22 cellular contexts compared by ENCODE assay signal in genomic region chr22:42758929-42759629, GRCh38. TPM values are rescaled to one million over a fixed set of nuclear protein-coding genes. Genes with fewer than 3 reads are reported as not detected.
DNase-seq lines count a peak whose midpoint lies in the region; ATAC-seq and TF ChIP-seq lines count a peak whose summit lies in the region.
"Had no signal": no experiment of that assay in that cellular context is flagged by ENCODE, and none has a peak within 500 bp of the region (broad histone marks: within the 10 kb centered on the region; RNA-seq: fewer than 3 reads in every experiment).

No MANE protein-coding gene starts in this region.

- H3K4me3 ChIP-seq in epithelial cell of esophagus (ENCODE audit: low read length), result no peak overlapping the region
- H3K4me3 ChIP-seq in transverse colon, result no peak overlapping the region
- H3K4me3 ChIP-seq: prostate gland, SJCRH30, smooth muscle cell had no signal

- CTCF ChIA-PET in RWPE1 (lab: Yijun Ruan, JAX), result no interaction called here

- H3K36me3 ChIP-seq in transverse colon, result no peaks in the 10 kb centered on the region
- H3K36me3 ChIP-seq: prostate gland, SJCRH30 had no signal

- no peaks in the 10 kb centered on the region for H3K4me1 ChIP-seq in transverse colon
- H3K4me1 ChIP-seq: prostate gland had no signal

- DNase-seq in EH (ENCODE audit: low read depth), result peak; percentile 29
- no peak for DNase-seq in RWPE1 (ENCODE audit: low spot score)
- DNase-seq in epithelial cell of esophagus (ENCODE audit: low read depth), result peak; percentile 67
- DNase-seq in sciatic nerve (ENCODE audit: low spot score), result no peak
- no peak for DNase-seq in transverse colon
- no peak for DNase-seq in NOMO-1 treated with DMSO at 0.1 percent for 48 hours (lab: John Stamatoyannopoulos, UW; ENCODE audit: unreplicated experiment)
- no peak for DNase-seq in NCI-H2227 treated with DMSO at 0.1 percent for 48 hours (lab: John Stamatoyannopoulos, UW)
- DNase-seq: activated CD8-positive, alpha-beta T cell treated with anti-CD3 and anti-CD28 coated beads, Interleukin-2, amount 10 ng/mL, durations not matched to agents 7 days and 5 days; activated naive CD4-positive, alpha-beta T cell treated with anti-CD3 and anti-CD28 coated beads for 36 hours; activated T-cell treated with anti-CD3 and anti-CD28 coated beads, Interleukin-2, amount 50 U/mL, for 24 hours; CD8-positive, alpha-beta memory T cell; DMS79; left cardiac atrium; NCI-H1417 treated with DMSO at 0.1 percent for 48 hours; NCI-H69; SJCRH30; stimulated activated CD4-positive, alpha-beta T cell treated with anti-CD3 and anti-CD28 coated beads, Interleukin-4, amount 100 ng/mL, for 4 hours had no signal

- H3K9me3 ChIP-seq in transverse colon, result no peaks in the 10 kb centered on the region
- H3K9me3 ChIP-seq: prostate gland, SJCRH30 had no signal

- intact Hi-C loops in sciatic nerve (cut with DNase I) (no loop called here), transverse colon (cut with DNase I; ENCODE audit: low total_unique reads) (no loop called here)

- H3K27me3 ChIP-seq in transverse colon, result no peaks in the 10 kb centered on the region

- TF ChIP-seq CTCF in RWPE1 (conservative IDR thresholded peaks at IDR 0.05; ENCODE audit: low read depth) (no peak), epithelial cell of esophagus (IDR thresholded peaks at IDR 0.05; ENCODE audit: insufficient read depth, low read depth, low read length, missing control alignments) (no peak), transverse colon (IDR thresholded peaks at IDR 0.05) (no peak)

- TF ChIP-seq POLR2A in transverse colon (IDR thresholded peaks at IDR 0.05), result no peak

- POLR2A ChIA-PET in RWPE1 (lab: Yijun Ruan, JAX; ENCODE audit: low non-redundant PET), result no interaction called here

- ATAC-seq in sciatic nerve (peak; percentile 40), GM21723 (IDR thresholded peaks at IDR 0.05; ENCODE audit: unreplicated experiment) (no peak)
- ATAC-seq: activated CD8-positive, alpha-beta T cell treated with anti-CD3 and anti-CD28 coated beads, Interleukin-2, amount 10 ng/mL, durations not matched to agents 7 days and 5 days; left cardiac atrium; natural killer cell treated with Interleukin-12 subunit alpha and Interleukin-12 subunit beta and Interleukin-15 and Interleukin-18, amount 100 ng/mL, for 72 hours had no signal

- 89 to 91% methylated on average over 3 to 23 of the region's 23 CpGs for WGBS in transverse colon (ENCODE audit: low coverage in 1 of 2), 2 donors

- H3K27ac ChIP-seq in RWPE1 (peak overlapping the region; percentile 49), transverse colon (no peak overlapping the region)
- H3K27ac ChIP-seq: prostate gland, SJCRH30 had no signal

- TF ChIP-seq EP300 in transverse colon (IDR thresholded peaks at IDR 0.05; ENCODE audit: low read depth), result no peak

- in situ Hi-C loops in transverse colon (cut with MboI; ENCODE audit: low pct_ligation_motif_present in 1 of 4, low pct_unique_long_range_greater_than_20kb in 1 of 4, low sequenced_read_pairs in 3 of 4), result no loop called here

RNA-seq across cellular contexts. Expression of gene A4GALT, which starts 38.4 kb away (rescaled TPM):
- total RNA-seq in sciatic nerve (106 TPM), transverse colon (10 to 100 TPM in 2 of 4 donors, 1 to 10 TPM in 2; 6.3 to 31.4 (median 12.7) TPM)
- total RNA-seq: activated naive CD4-positive, alpha-beta T cell treated with anti-CD3 and anti-CD28 coated beads for 36 hours; CD8-positive, alpha-beta memory T cell; T-helper 2 cell treated with Interferon-gamma antibody and Interleukin-4, amounts not matched to agents 100 ng/mL and 5 ng/mL, for 36 hours had no signal

Comparison
In these comparisons a context has a peak if more than half of its experiments do, and no peak if none do; other contexts are left out.
1. DNase-seq: peak in EH (single experiment) and epithelial cell of esophagus (single experiment); none in RWPE1 (single experiment), sciatic nerve (single experiment), transverse colon (single experiment), NOMO-1 treated with DMSO at 0.1 percent for 48 hours (single experiment) and NCI-H2227 treated with DMSO at 0.1 percent for 48 hours (single experiment).